In the genomic region with DNA sequence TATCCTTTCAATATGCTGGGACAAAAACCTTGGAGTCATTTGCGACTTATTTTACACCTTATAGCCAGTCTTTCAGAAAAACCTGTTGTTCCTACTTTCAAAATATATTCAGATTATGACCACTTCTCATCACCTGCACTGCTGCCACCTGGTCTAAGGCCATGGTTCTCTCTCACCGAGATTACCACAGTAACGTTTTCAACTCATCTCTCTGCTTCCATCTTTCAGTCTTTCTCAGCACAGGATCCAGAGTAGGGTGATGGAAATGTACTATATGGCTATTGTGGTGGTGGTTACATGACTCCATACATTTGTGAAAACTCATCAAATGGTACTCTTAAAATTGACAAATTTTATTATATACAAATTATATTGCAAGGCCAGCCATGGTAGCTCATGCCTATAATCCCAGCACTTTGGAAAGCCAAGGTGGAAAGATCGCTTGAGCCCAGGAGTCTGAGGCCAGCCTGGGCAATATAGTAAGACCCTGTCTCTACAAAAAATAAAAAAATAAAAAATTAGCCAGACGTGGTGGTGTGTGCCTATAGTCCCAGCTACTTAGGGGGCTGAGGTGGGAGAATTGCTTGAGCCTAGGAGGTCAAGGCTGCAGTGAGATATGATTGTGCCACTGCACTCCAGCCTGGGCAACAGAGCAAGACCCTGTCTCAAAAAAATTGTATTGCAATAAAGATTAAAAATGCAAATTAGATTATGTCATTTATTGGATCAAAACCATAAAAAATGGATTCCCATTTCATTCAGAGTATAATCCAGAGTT, we compare ENCODE assay signal across 21 cellular contexts.
A peak's percentile ranks its signal among the peaks of the same experiment; 100 is the strongest.
DNase-seq lines count a peak whose midpoint lies in the region; ATAC-seq, FAIRE-seq and TF ChIP-seq lines count a peak whose summit lies in the region.
"Had no signal": no experiment of that assay in that cellular context is flagged by ENCODE, and none has a peak within 500 bp of the region (broad histone marks: within the 10 kb centered on the region; RNA-seq: fewer than 3 reads in every experiment).

No MANE protein-coding gene starts in this region.

- no peaks in the 10 kb centered on the region for H3K9me3 ChIP-seq in HEK293 (ENCODE audit: control insufficient read depth, insufficient read depth, low read depth, low read length)
- peaks cover 4% of the 10 kb centered on the region for H3K9me3 ChIP-seq in OCI-LY1 (ENCODE audit: low read length)
- no peaks in the 10 kb centered on the region for H3K9me3 ChIP-seq in K562 (replicated peaks; ENCODE audit: control insufficient read depth, insufficient read depth, low read depth, low read length)
- H3K9me3 ChIP-seq: BLaER1, Caco-2, HAP-1 had no signal

- H3K36me3 ChIP-seq in HEK293 (ENCODE audit: control insufficient read depth in 2 of 2, insufficient read depth in 1 of 2, low read length in 2 of 2) (no peaks in the 10 kb centered on the region), OCI-LY1 (ENCODE audit: insufficient read depth, low read length) (no peaks in the 10 kb centered on the region; the same call in 1 of the 2 replicates), K562 (ENCODE audit: control insufficient read depth, insufficient read depth, low read length) (no peaks in the 10 kb centered on the region)
- H3K36me3 ChIP-seq: BLaER1, HAP-1 had no signal

- FAIRE-seq in K562 (lab: Jason Lieb, UNC): no peak
- FAIRE-seq: A204.1, H54 had no signal

- intact Hi-C loops in K562 (cut with micrococcal nuclease): no loop called here
- intact Hi-C loops in Right ventricle myocardium inferior (cut with DNase I): no loop called here

- TF ChIP-seq EP300 in K562 (IDR thresholded peaks at IDR 0.05; ENCODE audit: low read length): no peak

- TF ChIP-seq RAD21 in K562 (CRISPR knock-in tag; conservative IDR thresholded peaks at IDR 0.05 in 1 of 2, IDR thresholded peaks at IDR 0.05 in 1 of 2): no peak

- BruUV-seq in K562 (replicated peaks; lab: Mats Ljungman, UMichigan): no TSS peak

- in situ Hi-C loops in K562 (cut with MboI): no loop called here

- no peaks in the 10 kb centered on the region for H3K27me3 ChIP-seq in OCI-LY1 (ENCODE audit: insufficient read depth, low read length)
- no peaks in the 10 kb centered on the region for H3K27me3 ChIP-seq in K562 (ENCODE audit: control insufficient read depth in 2 of 2, insufficient read depth in 2 of 2, low read length in 2 of 2)
- H3K27me3 ChIP-seq: BLaER1 had no signal

- ATAC-seq in K562 (no peak), Right ventricle myocardium inferior (no peak)
- ATAC-seq: CD8-positive, alpha-beta T cell had no signal

- no peaks in the 10 kb centered on the region for H3K4me1 ChIP-seq in HEK293 (ENCODE audit: control insufficient read depth, insufficient read depth, low read length)
- H3K4me1 ChIP-seq in OCI-LY1 (ENCODE audit: insufficient read depth, low read length, severe bottlenecking): peaks cover 62% of the 10 kb centered on the region
- peaks cover 25 to 42% of the 10 kb centered on the region in 2 experiments for H3K4me1 ChIP-seq in K562 (replicated peaks in 1 of 2; ENCODE audit: control insufficient read depth in 2 of 2, insufficient read depth in 2 of 2, low read length in 2 of 2)
- H3K4me1 ChIP-seq: Caco-2, HAP-1 had no signal

- no peak overlapping the region for H2AFZ ChIP-seq in OCI-LY1 (ENCODE audit: low read length)
- peak overlapping the region; percentile 36; the same call in 1 of the 2 replicates for H2AFZ ChIP-seq in K562 (ENCODE audit: low read depth, low read length)

- WGBS in K562 (ENCODE audit: insufficient coverage, low coverage, missing lambda C conversion rate): 63% methylated on average over 5 of the region's 5 CpGs

- no peak overlapping the region for H3K4me3 ChIP-seq in GM12865 (ENCODE audit: low read depth, low read length)
- no peak overlapping the region for H3K4me3 ChIP-seq in HEK293 (ENCODE audit: low read depth, low read length)
- no peak overlapping the region for H3K4me3 ChIP-seq in OCI-LY1 (ENCODE audit: low read depth, low read length, poor library complexity, severe bottlenecking)
- H3K4me3 ChIP-seq in K562: no peak overlapping the region
- H3K4me3 ChIP-seq: BLaER1, HAP-1 had no signal

- H3K9me2 ChIP-seq in OCI-LY1 (ENCODE audit: low read depth, low read length): no peaks in the 10 kb centered on the region

- H3K4me2 ChIP-seq in OCI-LY1 (ENCODE audit: low read length): no peak overlapping the region
- no peak overlapping the region for H3K4me2 ChIP-seq in K562 (ENCODE audit: insufficient read depth, low read length)

- H3K27ac ChIP-seq in HEK293 (ENCODE audit: extremely low read depth, low read depth, low read length): no peak overlapping the region
- H3K27ac ChIP-seq in OCI-LY1 (ENCODE audit: low read depth, low read length, poor library complexity, severe bottlenecking): peak overlapping the region; percentile 98
- H3K27ac ChIP-seq in K562 (ENCODE audit: extremely low read depth, low read depth, low read length): no peak overlapping the region
- H3K27ac ChIP-seq: 22Rv1, C4-2B had no signal

- POLR2A ChIA-PET in HEK293 (lab: Yijun Ruan, JAX): no interaction called here
- POLR2A ChIA-PET in K562 (lab: Yijun Ruan, JAX): interaction anchor here (0.6 kb wide), 2 partner anchors 121 to 621 kb away, joined by 3 read pairs; no protein-coding TSS in a partner anchor

- H3K9me1 ChIP-seq in K562 (ENCODE audit: control insufficient read depth, insufficient read depth, low read length): no peaks in the 10 kb centered on the region

- CTCF ChIA-PET in HEK293 (lab: Yijun Ruan, JAX): no interaction called here
- CTCF ChIA-PET in K562 (lab: Yijun Ruan, JAX; ENCODE audit: low intra/inter-chr PET ratio): no interaction called here

- DNase-seq in GM12865 (ENCODE audit: low read depth) (peak; percentile 50), K562 (ENCODE audit: extremely low read depth in 1 of 4, low spot score in 3 of 4) (no peak), medulla oblongata (ENCODE audit: extremely low spot score) (no peak), Right ventricle myocardium inferior (ENCODE audit: missing footprints) (no peak), NAMALWA (ENCODE audit: low spot score) (no peak)
- DNase-seq: Caco-2; CD4-positive, CD25-positive, alpha-beta regulatory T cell; CD8-positive, alpha-beta T cell; DMS 273 treated with DMSO at 0.1 percent for 48 hours; DMS79; EL; GDM1; GOT3 had no signal

- H3K79me2 ChIP-seq in OCI-LY1 (ENCODE audit: insufficient read depth, low read length) (no peaks in the 10 kb centered on the region), K562 (ENCODE audit: control insufficient read depth, insufficient read depth, low read length) (no peaks in the 10 kb centered on the region)

- no peaks in the 10 kb centered on the region for H3F3A ChIP-seq in OCI-LY1 (ENCODE audit: insufficient read depth, low read length)

- TF ChIP-seq POLR2A in K562 (conservative IDR thresholded peaks at IDR 0.05): no peak

- TF ChIP-seq CTCF in GM12865 (IDR thresholded peaks at IDR 0.05; ENCODE audit: insufficient read depth, low read depth, low read length, missing control alignments): no peak
- no peak for TF ChIP-seq CTCF in HEK293 (tag by site-specific recombination; IDR thresholded peaks at IDR 0.05)
- no peak for TF ChIP-seq CTCF in OCI-LY1 (IDR thresholded peaks at IDR 0.05; ENCODE audit: low read length)
- no peak for TF ChIP-seq CTCF in K562 (IDR thresholded peaks at IDR 0.05 in 2 of 3, conservative IDR thresholded peaks at IDR 0.05 in 1 of 3; ENCODE audit: insufficient read depth in 2 of 3, low read depth in 1 of 3, low read length in 3 of 3)

- no peak overlapping the region for H3K9ac ChIP-seq in OCI-LY1 (ENCODE audit: low read length)
- no peak overlapping the region for H3K9ac ChIP-seq in K562 (ENCODE audit: insufficient read depth in 1 of 2, low read depth in 2 of 2, low read length in 2 of 2)
- H3K9ac ChIP-seq: BLaER1 had no signal

- no peaks in the 10 kb centered on the region for H4K20me1 ChIP-seq in OCI-LY1 (ENCODE audit: insufficient read depth, low read length)
- no peaks in the 10 kb centered on the region for H4K20me1 ChIP-seq in K562 (replicated peaks; ENCODE audit: control insufficient read depth, insufficient read depth, low read length)
- H4K20me1 ChIP-seq: BLaER1 had no signal

TF ChIP-seq in HEK293, 187 proteins besides CTCF, POLR2A, EP300 and RAD21:
- TF ChIP-seq ZNF324 (tag by site-specific recombination; IDR thresholded peaks at IDR 0.05): no peak
- TF ChIP-seq ZNF121 (tag by site-specific recombination; IDR thresholded peaks at IDR 0.05): peak; percentile 56; the same call in 1 of the 2 replicates

TF ChIP-seq in K562, 482 proteins besides CTCF, POLR2A, EP300 and RAD21:
- TF ChIP-seq ZNF121 (CRISPR knock-in tag; conservative IDR thresholded peaks at IDR 0.05) (peak; percentile 85), KAT2B (IDR thresholded peaks at IDR 0.05; ENCODE audit: low read depth, low read length) (no peak), ESRRB (CRISPR knock-in tag; IDR thresholded peaks at IDR 0.05; ENCODE audit: borderline replicate concordance) (no peak), ZNF57 (CRISPR knock-in tag; IDR thresholded peaks at IDR 0.05) (no peak), SNIP1 (IDR thresholded peaks at IDR 0.05; ENCODE audit: low read depth) (0 out of 2 replicates have a peak, but pooled peaks have one; percentile 22)
